In genomic region chr7:32102432-32102851, GRCh38 we compare ENCODE assay signal across 27 cellular contexts. TPM values are rescaled to one million over a fixed set of nuclear protein-coding genes. Genes with fewer than 3 reads are reported as not detected.
A peak's percentile ranks its signal among the peaks of the same experiment; 100 is the strongest.
DNase-seq lines count a peak whose midpoint lies in the region; ATAC-seq and TF ChIP-seq lines count a peak whose summit lies in the region.
"Had no signal": no experiment of that assay in that cellular context is flagged by ENCODE, and none has a peak within 500 bp of the region (broad histone marks: within the 10 kb centered on the region; RNA-seq: fewer than 3 reads in every experiment).

No MANE protein-coding gene starts in this region.

- H3K9me2 ChIP-seq in PC-3 (replicated peaks; ENCODE audit: low read length): no peaks in the 10 kb centered on the region

- 0 out of 2 replicates have a peak, but pooled peaks cover 2% of the 10 kb centered on the region for H3K36me3 ChIP-seq in PC-3 (ENCODE audit: low read depth, low read length)
- H3K36me3 ChIP-seq in left ventricle myocardium inferior: no peaks in the 10 kb centered on the region
- H3K36me3 ChIP-seq: esophagus squamous epithelium, gastrocnemius medialis, sigmoid colon, thoracic aorta had no signal

- H3K4me1 ChIP-seq in PC-3 (ENCODE audit: insufficient read depth, low read length): no peaks in the 10 kb centered on the region; the same call in 1 of the 2 replicates
- peaks cover 34% of the 10 kb centered on the region for H3K4me1 ChIP-seq in left ventricle myocardium inferior
- H3K4me1 ChIP-seq: esophagus squamous epithelium had no signal

- DNase-seq in DMS153 treated with DMSO at 0.1 percent for 48 hours (lab: John Stamatoyannopoulos, UW; ENCODE audit: unreplicated experiment) (peak; percentile 98), NCI-H2029 (lab: John Stamatoyannopoulos, UW) (peak; percentile 81), PC-3 (peak; percentile 20), left ventricle myocardium inferior (peak; percentile 36), UCSD-AML1 (lab: John Stamatoyannopoulos, UW; ENCODE audit: unreplicated experiment) (no peak)
- no peak for DNase-seq in activated T-cell treated with anti-CD3 and anti-CD28 coated beads, Interleukin-2, amount 50 U/mL, for 24 hours
- DNase-seq: activated CD4-positive, alpha-beta T cell treated with anti-CD3 and anti-CD28 coated beads for 36 hours; activated CD8-positive, alpha-beta memory T cell treated with anti-CD3 and anti-CD28 coated beads for 24 hours; activated naive CD4-positive, alpha-beta T cell treated with anti-CD3 and anti-CD28 coated beads for 36 hours; activated T-cell treated with anti-CD3 and anti-CD28 coated beads, Interleukin-2, amount 50 U/mL, for 72 hours; CD4-positive, alpha-beta T cell; DMS53; esophagus squamous epithelium; gastrocnemius medialis; GF-D8; NCI-H1417 treated with DMSO at 0.1 percent for 48 hours; NCI-H526 treated with DMSO at 0.1 percent for 48 hours; SIG-M5; sigmoid colon; stimulated activated naive CD8-positive, alpha-beta T cell treated with anti-CD3 and anti-CD28 coated beads, Interleukin-15, Interleukin-2, amounts not matched to agents 100 U/mL and 50 U/mL, for 24 hours had no signal

- no peaks in the 10 kb centered on the region for H3K27me3 Mint-ChIP-seq in activated T-cell treated with anti-CD3 and anti-CD28 coated beads, Interleukin-2, amount 50 U/mL, for 24 hours
- no peaks in the 10 kb centered on the region for H3K27me3 Mint-ChIP-seq in stimulated activated memory B cell treated with anti-CD40 and anti-IgM and Interleukin-4, amounts not matched to agents 10 μg/mL and 1 μg/mL and 100 μg/mL, for 72 hours
- H3K27me3 Mint-ChIP-seq: activated CD4-positive, alpha-beta T cell treated with anti-CD3 and anti-CD28 coated beads for 36 hours; CD4-positive, alpha-beta T cell had no signal

- H3K27ac Mint-ChIP-seq in activated T-cell treated with anti-CD3 and anti-CD28 coated beads, Interleukin-2, amount 50 U/mL, for 24 hours: no peak overlapping the region
- no peak overlapping the region for H3K27ac Mint-ChIP-seq in stimulated activated memory B cell treated with anti-CD40 and anti-IgM and Interleukin-4, amounts not matched to agents 10 μg/mL and 1 μg/mL and 100 μg/mL, for 72 hours
- H3K27ac Mint-ChIP-seq: activated CD4-positive, alpha-beta T cell treated with anti-CD3 and anti-CD28 coated beads for 36 hours; activated naive CD4-positive, alpha-beta T cell treated with anti-CD3 and anti-CD28 coated beads for 36 hours; CD4-positive, alpha-beta T cell had no signal

- intact Hi-C loops in PC-3 (cut with micrococcal nuclease) (no loop called here), left ventricle myocardium inferior (cut with micrococcal nuclease) (no loop called here)

- no peaks in the 10 kb centered on the region for H3K4me1 Mint-ChIP-seq in activated T-cell treated with anti-CD3 and anti-CD28 coated beads, Interleukin-2, amount 50 U/mL, for 24 hours (ENCODE audit: low read depth)
- no peaks in the 10 kb centered on the region for H3K4me1 Mint-ChIP-seq in stimulated activated memory B cell treated with anti-CD40 and anti-IgM and Interleukin-4, amounts not matched to agents 10 μg/mL and 1 μg/mL and 100 μg/mL, for 72 hours
- H3K4me1 Mint-ChIP-seq: activated CD4-positive, alpha-beta T cell treated with anti-CD3 and anti-CD28 coated beads for 36 hours; neural crest cell had no signal

- H3F3A ChIP-seq in PC-3 (ENCODE audit: low read length, unreplicated experiment): no peaks in the 10 kb centered on the region

- no peak overlapping the region for H2AFZ ChIP-seq in PC-3 (ENCODE audit: low read length)

- POLR2A ChIA-PET in PC-3 (lab: Charles Lee; ENCODE audit: unreplicated experiment): no interaction called here

- H3K4me2 ChIP-seq in PC-3 (ENCODE audit: low read length): no peak overlapping the region

- H3K9me3 Mint-ChIP-seq in activated T-cell treated with anti-CD3 and anti-CD28 coated beads, Interleukin-2, amount 50 U/mL, for 24 hours: peaks cover 15% of the 10 kb centered on the region
- peaks cover 16% of the 10 kb centered on the region for H3K9me3 Mint-ChIP-seq in stimulated activated memory B cell treated with anti-CD40 and anti-IgM and Interleukin-4, amounts not matched to agents 10 μg/mL and 1 μg/mL and 100 μg/mL, for 72 hours

- H3K27me3 ChIP-seq in PC-3 (ENCODE audit: low read length) (no peaks in the 10 kb centered on the region), left ventricle myocardium inferior (ENCODE audit: low read depth) (no peaks in the 10 kb centered on the region)
- H3K27me3 ChIP-seq: esophagus squamous epithelium, gastrocnemius medialis, sigmoid colon had no signal

- no peaks in the 10 kb centered on the region for H3K36me3 Mint-ChIP-seq in activated T-cell treated with anti-CD3 and anti-CD28 coated beads, Interleukin-2, amount 50 U/mL, for 24 hours (ENCODE audit: low read depth)
- no peaks in the 10 kb centered on the region for H3K36me3 Mint-ChIP-seq in stimulated activated memory B cell treated with anti-CD40 and anti-IgM and Interleukin-4, amounts not matched to agents 10 μg/mL and 1 μg/mL and 100 μg/mL, for 72 hours

- H3K9me3 ChIP-seq in PC-3 (ENCODE audit: low read length): peaks cover 3% of the 10 kb centered on the region; the same call in 1 of the 2 replicates
- H3K9me3 ChIP-seq in left ventricle myocardium inferior (replicated peaks): peaks cover 11% of the 10 kb centered on the region
- H3K9me3 ChIP-seq: esophagus squamous epithelium, gastrocnemius medialis, sigmoid colon, thoracic aorta had no signal

- TF ChIP-seq CTCF in PC-3 (conservative IDR thresholded peaks at IDR 0.05; ENCODE audit: low read depth, low read length) (no peak), left ventricle myocardium inferior (IDR thresholded peaks at IDR 0.05; ENCODE audit: borderline replicate concordance) (no peak)

- CTCF ChIA-PET in PC-3 (lab: Charles Lee): no interaction called here

- ATAC-seq in PC-3 (peak; percentile 20; the same call in 1 of the 2 replicates), HG02885 (IDR thresholded peaks at IDR 0.05; ENCODE audit: poor library complexity, unreplicated experiment) (no peak)
- no peak for ATAC-seq in stimulated activated memory B cell treated with anti-CD40 and anti-IgM and Interleukin-4, amounts not matched to agents 10 μg/mL and 1 μg/mL and 100 μg/mL, for 72 hours
- ATAC-seq: activated CD4-positive, alpha-beta T cell treated with anti-CD3 and anti-CD28 coated beads for 36 hours; activated T-cell treated with anti-CD3 and anti-CD28 coated beads, Interleukin-2, amount 50 U/mL, for 72 hours; gastrocnemius medialis; stimulated activated naive CD8-positive, alpha-beta T cell treated with anti-CD3 and anti-CD28 coated beads, Interleukin-15, Interleukin-2, amounts not matched to agents 100 U/mL and 50 U/mL, for 24 hours had no signal

- H4K20me1 ChIP-seq in PC-3 (ENCODE audit: low read length): no peaks in the 10 kb centered on the region

- H3K4me3 ChIP-seq in PC-3 (ENCODE audit: low read length) (no peak overlapping the region), left ventricle myocardium inferior (no peak overlapping the region)
- H3K4me3 ChIP-seq: esophagus squamous epithelium, gastrocnemius medialis, lung, sigmoid colon, thoracic aorta had no signal

- H3K27ac ChIP-seq in PC-3 (ENCODE audit: low read length) (no peak overlapping the region), left ventricle myocardium inferior (replicated peaks) (peak overlapping the region; percentile 79)
- H3K27ac ChIP-seq: esophagus squamous epithelium, gastrocnemius medialis, sigmoid colon, thoracic aorta had no signal

- no peak overlapping the region for H3K4me3 Mint-ChIP-seq in activated T-cell treated with anti-CD3 and anti-CD28 coated beads, Interleukin-2, amount 50 U/mL, for 24 hours
- H3K4me3 Mint-ChIP-seq in stimulated activated memory B cell treated with anti-CD40 and anti-IgM and Interleukin-4, amounts not matched to agents 10 μg/mL and 1 μg/mL and 100 μg/mL, for 72 hours: no peak overlapping the region
- H3K4me3 Mint-ChIP-seq: activated CD4-positive, alpha-beta T cell treated with anti-CD3 and anti-CD28 coated beads for 36 hours; activated naive CD4-positive, alpha-beta T cell treated with anti-CD3 and anti-CD28 coated beads for 36 hours; activated T-cell treated with anti-CD3 and anti-CD28 coated beads, Interleukin-2, amount 50 U/mL, for 72 hours; CD4-positive, alpha-beta T cell; neural crest cell had no signal

- H3K79me2 ChIP-seq in PC-3 (ENCODE audit: low read length): no peaks in the 10 kb centered on the region

- no TSS peak for BruUV-seq in PC-3 (replicated peaks; lab: Mats Ljungman, UMichigan)

- no peak overlapping the region for H3K9ac ChIP-seq in PC-3 (ENCODE audit: low read length)

RNA-seq across cellular contexts. Expression of gene PDE1C, which starts 32.2 kb away (rescaled TPM):
- total RNA-seq in PC-3 (2014; rRNA removed) (14.1 and 14.4 TPM in 2 replicates), left ventricle myocardium inferior (207 TPM)
- total RNA-seq: activated CD4-positive, alpha-beta T cell treated with anti-CD3 and anti-CD28 coated beads for 36 hours; activated naive CD4-positive, alpha-beta T cell treated with anti-CD3 and anti-CD28 coated beads for 36 hours; activated T-cell treated with anti-CD3 and anti-CD28 coated beads, Interleukin-2, amount 50 U/mL, for 72 hours; bronchial epithelial cell; CD4-positive, alpha-beta T cell; T-helper 1 cell treated with Interleukin-12 subunit alpha and Interleukin-12 subunit beta and Interleukin-4 antibody, amounts not matched to agents 30 ng/mL and 1 ng/mL, for 36 hours had no signal

Comparison
In these comparisons a context has a peak if more than half of its experiments do, and no peak if none do; other contexts are left out.
1. DNase-seq: peak in DMS153 treated with DMSO at 0.1 percent for 48 hours (single experiment), NCI-H2029 (single experiment), PC-3 (single experiment) and left ventricle myocardium inferior (single experiment); none in UCSD-AML1 (single experiment) and activated T-cell treated with anti-CD3 and anti-CD28 coated beads, Interleukin-2, amount 50 U/mL, for 24 hours (single experiment).
2. RNA of gene PDE1C, which starts 32.2 kb away (total RNA-seq): 207 TPM in left ventricle myocardium inferior (single experiment); 14.1 to 14.4 TPM in PC-3; every median in the first group is over 10 times any median in the second.